Comparison of ENCODE assay signal across 10 cellular contexts in genomic region chr15:74793135-74794028, GRCh38. TPM values are rescaled to one million over a fixed set of nuclear protein-coding genes. Genes with fewer than 3 reads are reported as not detected.
DNase-seq lines count a peak whose midpoint lies in the region; ATAC-seq and TF ChIP-seq lines count a peak whose summit lies in the region.
"Had no signal": no experiment of that assay in that cellular context is flagged by ENCODE, and none has a peak within 500 bp of the region (broad histone marks: within the 10 kb centered on the region; RNA-seq: fewer than 3 reads in every experiment).

No MANE protein-coding gene starts in this region.

- H3K27ac Mint-ChIP-seq in CD4-positive, CD25-positive, alpha-beta regulatory T cell: peak overlapping the region; percentile 92 to 96 (median 95)
- peak overlapping the region; percentile 99 for H3K27ac Mint-ChIP-seq in activated naive CD4-positive, alpha-beta T cell treated with anti-CD3 and anti-CD28 coated beads for 36 hours
- peak overlapping the region; percentile 49 to 98 (median 95) for H3K27ac Mint-ChIP-seq in naive thymus-derived CD4-positive, alpha-beta T cell

- H3K9me3 Mint-ChIP-seq in CD4-positive, CD25-positive, alpha-beta regulatory T cell: peaks cover 0 to 1% (median 0%) of the 10 kb centered on the region in 7 donors
- no peaks in the 10 kb centered on the region for H3K9me3 Mint-ChIP-seq in activated naive CD4-positive, alpha-beta T cell treated with anti-CD3 and anti-CD28 coated beads for 36 hours
- H3K9me3 Mint-ChIP-seq in naive thymus-derived CD4-positive, alpha-beta T cell: no peaks in the 10 kb centered on the region

- no peaks in the 10 kb centered on the region for H3K9me3 ChIP-seq in CD4-positive, CD25-positive, alpha-beta regulatory T cell (ENCODE audit: control insufficient read depth in 2 of 2, low read length in 2 of 2)
- H3K9me3 ChIP-seq in Peyer's patch: no peaks in the 10 kb centered on the region
- no peaks in the 10 kb centered on the region for H3K9me3 ChIP-seq in naive thymus-derived CD4-positive, alpha-beta T cell (ENCODE audit: control insufficient read depth in 2 of 3, low read length in 3 of 3)
- H3K9me3 ChIP-seq: gastroesophageal sphincter had no signal

- TF ChIP-seq POLR2A in Peyer's patch (IDR thresholded peaks at IDR 0.05): no peak

- H3K27ac ChIP-seq in CD4-positive, CD25-positive, alpha-beta regulatory T cell (ENCODE audit: insufficient read depth, low read length, poor library complexity, severe bottlenecking): peak overlapping the region; percentile 95
- peak overlapping the region in 2 of 4 donors; percentile 37 to 97 for H3K27ac ChIP-seq in Peyer's patch
- H3K27ac ChIP-seq in naive thymus-derived CD4-positive, alpha-beta T cell (ENCODE audit: low read depth, low read length): peak overlapping the region; percentile 92

- H3K4me1 ChIP-seq in CD4-positive, CD25-positive, alpha-beta regulatory T cell (ENCODE audit: control insufficient read depth, insufficient read depth, low read length, poor library complexity, severe bottlenecking): peaks cover 100% of the 10 kb centered on the region
- H3K4me1 ChIP-seq in Peyer's patch: peaks cover 16 to 74% (median 55%) of the 10 kb centered on the region in 4 donors
- peaks cover 89 to 98% of the 10 kb centered on the region in 2 donors for H3K4me1 ChIP-seq in naive thymus-derived CD4-positive, alpha-beta T cell (ENCODE audit: control insufficient read depth in 2 of 2, insufficient read depth in 2 of 2, low read length in 2 of 2)

- no peaks in the 10 kb centered on the region for H3K27me3 ChIP-seq in CD4-positive, CD25-positive, alpha-beta regulatory T cell (ENCODE audit: control insufficient read depth, insufficient read depth, low read length)
- H3K27me3 ChIP-seq in Peyer's patch: no peaks in the 10 kb centered on the region
- H3K27me3 ChIP-seq in naive thymus-derived CD4-positive, alpha-beta T cell (ENCODE audit: control insufficient read depth in 2 of 2, insufficient read depth in 2 of 2, low read length in 2 of 2): no peaks in the 10 kb centered on the region
- H3K27me3 ChIP-seq: gastroesophageal sphincter had no signal

- CTCF ChIA-PET in activated naive CD4-positive, alpha-beta T cell treated with anti-CD3 and anti-CD28 coated beads for 36 hours (lab: Charles Lee): interaction anchor here (0.6 to 29.5 kb wide), 12 partner anchors 12 to 418 kb away, joined by 3 to 1193 read pairs (median 4); partner anchors contain the start of genes CPLX3 and CSK
- CTCF ChIA-PET in naive thymus-derived CD4-positive, alpha-beta T cell (lab: Charles Lee): interaction anchor here (0.5 to 26.1 kb wide), 14 partner anchors 13 to 163 kb away, joined by 3 to 1110 read pairs (median 4); partner anchors contain the start of gene CSK

- POLR2A ChIA-PET in naive thymus-derived CD4-positive, alpha-beta T cell (lab: Charles Lee): interaction anchor here (0.7 to 28.9 kb wide), 9 partner anchors 11 to 574 kb away, joined by 3 to 1077 read pairs (median 4); partner anchors contain the start of genes CLK3, CSK and FAM219B

- peaks cover 29 to 93% (median 65%) of the 10 kb centered on the region in 4 donors for H3K4me1 Mint-ChIP-seq in CD4-positive, CD25-positive, alpha-beta regulatory T cell
- peaks cover 90% of the 10 kb centered on the region for H3K4me1 Mint-ChIP-seq in activated naive CD4-positive, alpha-beta T cell treated with anti-CD3 and anti-CD28 coated beads for 36 hours (ENCODE audit: low read depth)
- peaks cover 56 to 93% (median 82%) of the 10 kb centered on the region in 7 donors for H3K4me1 Mint-ChIP-seq in naive thymus-derived CD4-positive, alpha-beta T cell

- no peaks in the 10 kb centered on the region for H3K27me3 Mint-ChIP-seq in CD4-positive, CD25-positive, alpha-beta regulatory T cell
- H3K27me3 Mint-ChIP-seq in activated naive CD4-positive, alpha-beta T cell treated with anti-CD3 and anti-CD28 coated beads for 36 hours (ENCODE audit: low read depth): no peaks in the 10 kb centered on the region
- H3K27me3 Mint-ChIP-seq in naive thymus-derived CD4-positive, alpha-beta T cell: no peaks in the 10 kb centered on the region

- TF ChIP-seq CTCF in Peyer's patch (IDR thresholded peaks at IDR 0.05): peak; percentile 14 to 59 (median 36)

- H3K36me3 ChIP-seq in CD4-positive, CD25-positive, alpha-beta regulatory T cell (ENCODE audit: control insufficient read depth, insufficient read depth, low read length): peaks cover 7% of the 10 kb centered on the region
- peaks cover 0 to 1% (median 0%) of the 10 kb centered on the region in 3 donors for H3K36me3 ChIP-seq in Peyer's patch
- H3K36me3 ChIP-seq in naive thymus-derived CD4-positive, alpha-beta T cell (ENCODE audit: control insufficient read depth in 2 of 3, insufficient read depth in 3 of 3, low read length in 3 of 3): peaks cover 0 to 5% (median 4%) of the 10 kb centered on the region in 3 experiments

- peak overlapping the region; percentile 54 for H3K4me3 ChIP-seq in CD4-positive, CD25-positive, alpha-beta regulatory T cell (ENCODE audit: low read depth, low read length)
- peak overlapping the region in 1 of 4 donors; percentile 30 for H3K4me3 ChIP-seq in Peyer's patch
- peak overlapping the region; percentile 25 for H3K4me3 ChIP-seq in naive thymus-derived CD4-positive, alpha-beta T cell (ENCODE audit: low read length)
- H3K4me3 ChIP-seq: gastroesophageal sphincter had no signal

- ATAC-seq in CD4-positive, CD25-positive, alpha-beta regulatory T cell (ENCODE audit: low read depth in 2 of 2): peak; percentile 44 to 48
- ATAC-seq in naive thymus-derived CD4-positive, alpha-beta T cell: peak; percentile 63
- ATAC-seq in HG02870 (IDR thresholded peaks at IDR 0.05; ENCODE audit: unreplicated experiment) (no peak), HG02981 (IDR thresholded peaks at IDR 0.05; ENCODE audit: unreplicated experiment) (no peak), GM21423 (IDR thresholded peaks at IDR 0.05; ENCODE audit: unreplicated experiment) (no peak)
- ATAC-seq: gastroesophageal sphincter had no signal

- DNase-seq in CD4-positive, CD25-positive, alpha-beta regulatory T cell: peak; percentile 68 to 78 (median 76)
- DNase-seq in Peyer's patch: peak in 2 of 3 donors; percentile 78 to 83
- DNase-seq in activated naive CD4-positive, alpha-beta T cell treated with anti-CD3 and anti-CD28 coated beads for 36 hours: peak; percentile 88
- DNase-seq in naive thymus-derived CD4-positive, alpha-beta T cell: peak; percentile 62 to 78 (median 74)
- DNase-seq in DMS79 (lab: John Stamatoyannopoulos, UW): no peak
- DNase-seq: NCI-H2081 had no signal

- intact Hi-C loops in activated naive CD4-positive, alpha-beta T cell treated with anti-CD3 and anti-CD28 coated beads for 36 hours (cut with micrococcal nuclease): no loop called here
- intact Hi-C loops in naive thymus-derived CD4-positive, alpha-beta T cell (cut with micrococcal nuclease): loop anchor here in 1 of 2 donors (1.0 kb wide), 2 partner anchors 12 to 22 kb away; no protein-coding TSS in a partner anchor

- peak overlapping the region; percentile 75 to 98 (median 92) for H3K4me3 Mint-ChIP-seq in CD4-positive, CD25-positive, alpha-beta regulatory T cell
- H3K4me3 Mint-ChIP-seq in activated naive CD4-positive, alpha-beta T cell treated with anti-CD3 and anti-CD28 coated beads for 36 hours: no peak overlapping the region
- peak overlapping the region; percentile 51 to 97 (median 74) for H3K4me3 Mint-ChIP-seq in naive thymus-derived CD4-positive, alpha-beta T cell

- H3K36me3 Mint-ChIP-seq in CD4-positive, CD25-positive, alpha-beta regulatory T cell: peaks cover 20% of the 10 kb centered on the region
- peaks cover 48% of the 10 kb centered on the region for H3K36me3 Mint-ChIP-seq in activated naive CD4-positive, alpha-beta T cell treated with anti-CD3 and anti-CD28 coated beads for 36 hours (ENCODE audit: low read depth)
- H3K36me3 Mint-ChIP-seq in naive thymus-derived CD4-positive, alpha-beta T cell: peaks cover 0 to 38% (median 8%) of the 10 kb centered on the region in 5 donors

RNA-seq across cellular contexts. Expression of gene CSK, which starts 11.5 kb away (rescaled TPM):
- 257 TPM for total RNA-seq in CD4-positive, CD25-positive, alpha-beta regulatory T cell
- 100 to 1,000 TPM; 131 to 151 (median 141) TPM for polyA plus RNA-seq in CD4-positive, CD25-positive, alpha-beta regulatory T cell
- total RNA-seq in Peyer's patch: 100 to 1,000 TPM in 1 of 4 donors, 10 to 100 TPM in 3; 53.8 to 122 (median 66.2) TPM
- 100 to 1,000 TPM; 272 to 282 TPM for total RNA-seq in activated naive CD4-positive, alpha-beta T cell treated with anti-CD3 and anti-CD28 coated beads for 36 hours
- 100 to 1,000 TPM; 163 to 421 (median 228) TPM for total RNA-seq in naive thymus-derived CD4-positive, alpha-beta T cell
- 100 to 1,000 TPM in 1 of 2 donors, 10 to 100 TPM in 1; 67.7 to 144 TPM for polyA plus RNA-seq in naive thymus-derived CD4-positive, alpha-beta T cell

RNA-seq across cellular contexts. Expression of gene LMAN1L, which starts 19.3 kb away (rescaled TPM):
- not detected for total RNA-seq in CD4-positive, CD25-positive, alpha-beta regulatory T cell
- polyA plus RNA-seq in CD4-positive, CD25-positive, alpha-beta regulatory T cell: not detected
- not detected for total RNA-seq in Peyer's patch
- total RNA-seq in activated naive CD4-positive, alpha-beta T cell treated with anti-CD3 and anti-CD28 coated beads for 36 hours: not detected
- total RNA-seq in naive thymus-derived CD4-positive, alpha-beta T cell: 1 to 10 TPM in 4 of 5 experiments, under 1 TPM in 1; 0.35 to 2.4 (median 1.3) TPM
- not detected for polyA plus RNA-seq in naive thymus-derived CD4-positive, alpha-beta T cell

RNA-seq across cellular contexts. Expression of gene CPLX3, which starts 33.0 kb away (rescaled TPM):
- 0.35 TPM for total RNA-seq in CD4-positive, CD25-positive, alpha-beta regulatory T cell
- not detected for polyA plus RNA-seq in CD4-positive, CD25-positive, alpha-beta regulatory T cell
- not detected for total RNA-seq in Peyer's patch
- not detected for total RNA-seq in activated naive CD4-positive, alpha-beta T cell treated with anti-CD3 and anti-CD28 coated beads for 36 hours
- total RNA-seq in naive thymus-derived CD4-positive, alpha-beta T cell: under 1 TPM in 2 of 5 experiments, not detected in 3; 0.27 to 0.60 TPM
- polyA plus RNA-seq in naive thymus-derived CD4-positive, alpha-beta T cell: not detected
- total RNA-seq: gastroesophageal sphincter had no signal

RNA-seq across cellular contexts. Expression of gene CYP1A2, which starts 44.7 kb away (rescaled TPM):
- not detected for total RNA-seq in CD4-positive, CD25-positive, alpha-beta regulatory T cell
- not detected for polyA plus RNA-seq in CD4-positive, CD25-positive, alpha-beta regulatory T cell
- total RNA-seq in Peyer's patch: not detected
- not detected for total RNA-seq in activated naive CD4-positive, alpha-beta T cell treated with anti-CD3 and anti-CD28 coated beads for 36 hours
- total RNA-seq in naive thymus-derived CD4-positive, alpha-beta T cell: not detected
- not detected for polyA plus RNA-seq in naive thymus-derived CD4-positive, alpha-beta T cell
- total RNA-seq: gastroesophageal sphincter had no signal

RNA-seq across cellular contexts. Expression of gene ULK3, which starts 49.6 kb away (rescaled TPM):
- 54.4 TPM for total RNA-seq in CD4-positive, CD25-positive, alpha-beta regulatory T cell
- 10 to 100 TPM; 22.5 to 38.1 (median 34.7) TPM for polyA plus RNA-seq in CD4-positive, CD25-positive, alpha-beta regulatory T cell
- total RNA-seq in Peyer's patch: 100 to 1,000 TPM; 194 to 508 (median 288) TPM
- total RNA-seq in activated naive CD4-positive, alpha-beta T cell treated with anti-CD3 and anti-CD28 coated beads for 36 hours: 10 to 100 TPM; 58.9 to 69.2 TPM
- 100 to 1,000 TPM in 1 of 5 experiments, 10 to 100 TPM in 4; 53.2 to 106 (median 59.2) TPM for total RNA-seq in naive thymus-derived CD4-positive, alpha-beta T cell
- polyA plus RNA-seq in naive thymus-derived CD4-positive, alpha-beta T cell: 10 to 100 TPM; 15.4 to 32.8 TPM

Comparison
In these comparisons a context has a peak if more than half of its experiments do, and no peak if none do; other contexts are left out.
1. ATAC-seq: peak in CD4-positive, CD25-positive, alpha-beta regulatory T cell (2 of 2) and naive thymus-derived CD4-positive, alpha-beta T cell (single experiment); none in HG02870 (single experiment), HG02981 (single experiment) and GM21423 (single experiment).
2. Peak in every context shown above with its lines, with median percentiles within 50 percentile points of each other: H3K27ac Mint-ChIP-seq.